13 cellular contexts compared by ENCODE assay signal in the genomic region with DNA sequence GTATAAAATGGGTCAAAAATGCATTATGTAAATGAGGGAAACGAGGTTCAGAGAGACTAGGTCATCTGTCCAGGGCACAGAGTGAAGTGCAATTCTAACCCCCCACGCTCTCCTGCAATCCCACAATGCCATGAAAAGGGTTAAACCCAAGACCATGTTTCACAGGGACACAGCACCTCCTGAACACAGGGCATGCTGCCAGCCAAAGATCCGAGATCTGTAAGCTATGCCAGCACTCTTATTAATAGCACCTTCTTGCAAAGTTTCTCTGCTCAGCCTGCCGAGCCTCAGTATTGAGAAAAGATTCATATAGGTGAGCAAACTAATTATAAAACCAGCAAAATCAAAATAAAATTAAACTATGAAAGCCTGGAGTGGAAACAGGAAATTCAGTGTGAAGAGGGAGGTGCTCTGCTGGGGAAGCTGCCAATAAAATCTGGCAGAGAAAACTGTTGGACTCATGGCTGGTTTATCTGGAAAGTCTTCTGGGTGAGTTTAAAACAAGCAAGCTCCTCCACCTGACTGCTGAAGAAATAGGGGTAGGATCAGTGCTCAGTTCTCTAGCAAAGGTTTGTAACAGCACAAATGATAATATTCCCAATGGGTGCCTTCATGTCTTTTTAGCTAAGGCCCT. TPM values are rescaled to one million over a fixed set of nuclear protein-coding genes. Genes with fewer than 3 reads are reported as not detected.
DNase-seq lines count a peak whose midpoint lies in the region; ATAC-seq and TF ChIP-seq lines count a peak whose summit lies in the region.
"Had no signal": no experiment of that assay in that cellular context is flagged by ENCODE, and none has a peak within 500 bp of the region (broad histone marks: within the 10 kb centered on the region; RNA-seq: fewer than 3 reads in every experiment).

No MANE protein-coding gene starts in this region.

- TF ChIP-seq EP300 in esophagus muscularis mucosa (IDR thresholded peaks at IDR 0.05): no peak

- H3K9ac ChIP-seq in PC-3 (ENCODE audit: low read length): no peak overlapping the region

- ATAC-seq in PC-3 (no peak), GM18909 (IDR thresholded peaks at IDR 0.05; ENCODE audit: poor library complexity, unreplicated experiment) (no peak), GM19023 (IDR thresholded peaks at IDR 0.05; ENCODE audit: unreplicated experiment) (no peak)
- ATAC-seq: activated CD8-positive, alpha-beta T cell treated with anti-CD3 and anti-CD28 coated beads for 36 hours had no signal

- H2AFZ ChIP-seq in PC-3 (ENCODE audit: low read length): peak overlapping the region; percentile 48; the same call in 1 of the 2 replicates

- TF ChIP-seq POLR2A in esophagus muscularis mucosa (IDR thresholded peaks at IDR 0.05; ENCODE audit: low read depth): no peak

- H3K4me3 ChIP-seq in PC-3 (ENCODE audit: low read length) (no peak overlapping the region), esophagus muscularis mucosa (peak overlapping the region in 3 of 4 donors; percentile 22 to 42 (median 22)), muscle layer of duodenum (ENCODE audit: low read depth in 1 of 2, low read length in 2 of 2) (peak overlapping the region in 1 of 2 donors; percentile 22)

- H3K4me1 ChIP-seq in PC-3 (ENCODE audit: insufficient read depth, low read length) (peaks cover 9% of the 10 kb centered on the region; the same call in 1 of the 2 replicates), esophagus muscularis mucosa (peaks cover 69 to 98% (median 86%) of the 10 kb centered on the region in 4 donors), muscle layer of duodenum (ENCODE audit: control insufficient read depth in 1 of 2, insufficient read depth in 2 of 2, low read length in 2 of 2) (peaks cover 41 to 74% of the 10 kb centered on the region in 2 donors)

- POLR2A ChIA-PET in PC-3 (lab: Charles Lee; ENCODE audit: unreplicated experiment): interaction anchor here (0.5 kb wide), 1 partner anchor 36 kb away, joined by 3 read pairs; no protein-coding TSS in a partner anchor

- no TSS peak for BruUV-seq in PC-3 (replicated peaks; lab: Mats Ljungman, UMichigan)

- peak; percentile 41 for DNase-seq in AG08396 (ENCODE audit: low spot score)
- DNase-seq in PC-3: peak; percentile 32
- no peak for DNase-seq in esophagus muscularis mucosa (ENCODE audit: extremely low spot score)
- DNase-seq in activated CD8-positive, alpha-beta memory T cell treated with anti-CD3 and anti-CD28 coated beads, Interleukin-2, amount 50 U/mL, for 48 hours: no peak
- no peak for DNase-seq in NCI-H345 (lab: John Stamatoyannopoulos, UW)
- DNase-seq: activated CD8-positive, alpha-beta T cell treated with anti-CD3 and anti-CD28 coated beads for 36 hours; CD8-positive, alpha-beta memory T cell; GOT3; NCI-H2107; stimulated activated CD8-positive, alpha-beta memory T cell treated with anti-CD3 and anti-CD28 coated beads, Interleukin-4, amount 100 ng/mL, for 48 hours had no signal

- H3K27me3 ChIP-seq in PC-3 (ENCODE audit: low read length) (no peaks in the 10 kb centered on the region), esophagus muscularis mucosa (no peaks in the 10 kb centered on the region), muscle layer of duodenum (ENCODE audit: low read depth, low read length) (no peaks in the 10 kb centered on the region)

- H3K27ac ChIP-seq in PC-3 (ENCODE audit: low read length) (no peak overlapping the region), esophagus muscularis mucosa (replicated peaks in 1 of 4) (peak overlapping the region; percentile 68 to 81 (median 80)), muscle layer of duodenum (ENCODE audit: low read length) (peak overlapping the region; percentile 47)

- no peaks in the 10 kb centered on the region for H3K9me3 ChIP-seq in PC-3 (ENCODE audit: low read length)
- H3K9me3 ChIP-seq in esophagus muscularis mucosa: no peaks in the 10 kb centered on the region
- no peaks in the 10 kb centered on the region for H3K9me3 ChIP-seq in muscle layer of duodenum (ENCODE audit: control insufficient read depth in 1 of 2, low read length in 2 of 2)

- CTCF ChIA-PET in PC-3 (lab: Charles Lee): no interaction called here

- no peaks in the 10 kb centered on the region for H4K20me1 ChIP-seq in PC-3 (ENCODE audit: low read length)

- intact Hi-C loops in PC-3 (cut with micrococcal nuclease) (no loop called here), esophagus muscularis mucosa (cut with DNase I) (no loop called here)

- 16% methylated on average over 4 of the region's 4 CpGs for WGBS in esophagus muscularis mucosa

- no peaks in the 10 kb centered on the region for H3K9me2 ChIP-seq in PC-3 (replicated peaks; ENCODE audit: low read length)

- peak overlapping the region; percentile 28; the same call in 1 of the 2 replicates for H3K4me2 ChIP-seq in PC-3 (ENCODE audit: low read length)

- TF ChIP-seq CTCF in PC-3 (conservative IDR thresholded peaks at IDR 0.05; ENCODE audit: low read depth, low read length) (no peak), esophagus muscularis mucosa (IDR thresholded peaks at IDR 0.05) (no peak)

- H3K79me2 ChIP-seq in PC-3 (ENCODE audit: low read length): no peaks in the 10 kb centered on the region

- no peaks in the 10 kb centered on the region for H3F3A ChIP-seq in PC-3 (ENCODE audit: low read length, unreplicated experiment)

- H3K36me3 ChIP-seq in PC-3 (ENCODE audit: low read depth, low read length) (no peaks in the 10 kb centered on the region), esophagus muscularis mucosa (no peaks in the 10 kb centered on the region), muscle layer of duodenum (ENCODE audit: control insufficient read depth in 1 of 2, insufficient read depth in 2 of 2, low read length in 2 of 2) (peaks cover 0 to 4% of the 10 kb centered on the region in 2 donors)

RNA-seq across cellular contexts. Expression of gene LRIG1, which starts 50.3 kb away (rescaled TPM):
- 2.2 and 2.9 TPM in 2 replicates for total RNA-seq in PC-3 (2014; rRNA removed)
- 100 to 1,000 TPM in 3 of 4 donors, 10 to 100 TPM in 1; 95.3 to 136 (median 131) TPM for total RNA-seq in esophagus muscularis mucosa

Comparison
In these comparisons a context has a peak if more than half of its experiments do, and no peak if none do; other contexts are left out.
1. DNase-seq: peak in AG08396 (single experiment) and PC-3 (single experiment); none in esophagus muscularis mucosa (single experiment), activated CD8-positive, alpha-beta memory T cell treated with anti-CD3 and anti-CD28 coated beads, Interleukin-2, amount 50 U/mL, for 48 hours (single experiment) and NCI-H345 (single experiment).
2. RNA of gene LRIG1, which starts 50.3 kb away (total RNA-seq): 95.3 to 136 TPM in esophagus muscularis mucosa; 2.2 to 2.9 TPM in PC-3; every median in the first group is over 10 times any median in the second.